Comparison of ENCODE assay signal across 1 cellular context in the genomic region with DNA sequence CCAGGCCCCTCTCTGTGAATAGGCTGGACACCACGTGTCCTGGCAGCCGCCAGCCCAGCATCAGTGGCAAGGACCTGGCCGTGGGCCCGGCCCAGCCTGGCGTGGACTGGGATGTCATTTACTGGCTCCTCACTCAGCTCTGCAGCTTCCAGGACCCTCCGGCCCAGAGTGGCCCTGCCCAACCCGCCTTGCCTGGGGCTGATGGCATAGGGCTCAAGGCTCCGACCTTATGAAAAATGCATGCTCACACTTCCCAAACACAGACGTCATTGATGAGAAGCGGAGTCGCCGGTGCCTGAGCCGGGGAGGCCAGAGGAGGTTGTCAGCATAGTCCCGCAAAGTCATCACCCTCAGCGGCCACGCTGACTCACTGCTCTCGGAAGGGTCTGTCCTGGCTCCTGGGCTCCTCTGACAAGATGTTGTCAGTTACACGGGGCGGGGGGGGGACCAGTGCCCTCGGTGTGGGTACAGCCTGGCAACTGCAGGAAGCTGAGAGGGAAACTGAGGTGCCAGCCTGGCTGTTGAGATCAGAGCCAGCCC.
TF ChIP-seq lines count a peak whose summit lies in the region.

No MANE protein-coding gene starts in this region.

TF ChIP-seq in K562, 482 proteins besides CTCF, POLR2A, EP300 and RAD21 (continued from another document):
- TF ChIP-seq, protein P1, sequence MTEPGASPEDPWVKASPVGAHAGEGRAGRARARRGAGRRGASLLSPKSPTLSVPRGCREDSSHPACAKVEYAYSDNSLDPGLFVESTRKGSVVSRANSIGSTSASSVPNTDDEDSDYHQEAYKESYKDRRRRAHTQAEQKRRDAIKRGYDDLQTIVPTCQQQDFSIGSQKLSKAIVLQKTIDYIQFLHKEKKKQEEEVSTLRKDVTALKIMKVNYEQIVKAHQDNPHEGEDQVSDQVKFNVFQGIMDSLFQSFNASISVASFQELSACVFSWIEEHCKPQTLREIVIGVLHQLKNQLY (CRISPR knock-in tag; conservative IDR thresholded peaks at IDR 0.05) = no peak
- TF ChIP-seq ZNF347 (CRISPR knock-in tag; IDR thresholded peaks at IDR 0.05; ENCODE audit: low read depth) (no peak), ZNF785 (CRISPR knock-in tag; IDR thresholded peaks at IDR 0.05) (no peak), GMEB1 (CRISPR knock-in tag; IDR thresholded peaks at IDR 0.05) (no peak), POLR3G (IDR thresholded peaks at IDR 0.05; ENCODE audit: extremely low read depth, insufficient read length, insufficient replicate concordance) (no peak), CXXC5 (CRISPR knock-in tag; IDR thresholded peaks at IDR 0.05) (peak; percentile 36; the same call in 1 of the 2 replicates), CEBPB (tag; IDR thresholded peaks at IDR 0.05) (no peak), GTF2F1 (IDR thresholded peaks at IDR 0.05; ENCODE audit: low read depth, low read length) (no peak), SNRNP70 (optimal IDR thresholded peaks at IDR 0.05; ENCODE audit: low read depth, low read length) (no peak)
- TF ChIP-seq, protein P2, sequence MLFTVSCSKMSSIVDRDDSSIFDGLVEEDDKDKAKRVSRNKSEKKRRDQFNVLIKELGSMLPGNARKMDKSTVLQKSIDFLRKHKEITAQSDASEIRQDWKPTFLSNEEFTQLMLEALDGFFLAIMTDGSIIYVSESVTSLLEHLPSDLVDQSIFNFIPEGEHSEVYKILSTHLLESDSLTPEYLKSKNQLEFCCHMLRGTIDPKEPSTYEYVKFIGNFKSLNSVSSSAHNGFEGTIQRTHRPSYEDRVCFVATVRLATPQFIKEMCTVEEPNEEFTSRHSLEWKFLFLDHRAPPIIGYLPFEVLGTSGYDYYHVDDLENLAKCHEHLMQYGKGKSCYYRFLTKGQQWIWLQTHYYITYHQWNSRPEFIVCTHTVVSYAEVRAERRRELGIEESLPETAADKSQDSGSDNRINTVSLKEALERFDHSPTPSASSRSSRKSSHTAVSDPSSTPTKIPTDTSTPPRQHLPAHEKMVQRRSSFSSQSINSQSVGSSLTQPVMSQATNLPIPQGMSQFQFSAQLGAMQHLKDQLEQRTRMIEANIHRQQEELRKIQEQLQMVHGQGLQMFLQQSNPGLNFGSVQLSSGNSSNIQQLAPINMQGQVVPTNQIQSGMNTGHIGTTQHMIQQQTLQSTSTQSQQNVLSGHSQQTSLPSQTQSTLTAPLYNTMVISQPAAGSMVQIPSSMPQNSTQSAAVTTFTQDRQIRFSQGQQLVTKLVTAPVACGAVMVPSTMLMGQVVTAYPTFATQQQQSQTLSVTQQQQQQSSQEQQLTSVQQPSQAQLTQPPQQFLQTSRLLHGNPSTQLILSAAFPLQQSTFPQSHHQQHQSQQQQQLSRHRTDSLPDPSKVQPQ (CRISPR knock-in tag; IDR thresholded peaks at IDR 0.05; ENCODE audit: borderline replicate concordance) = no peak
- TF ChIP-seq, protein P3, sequence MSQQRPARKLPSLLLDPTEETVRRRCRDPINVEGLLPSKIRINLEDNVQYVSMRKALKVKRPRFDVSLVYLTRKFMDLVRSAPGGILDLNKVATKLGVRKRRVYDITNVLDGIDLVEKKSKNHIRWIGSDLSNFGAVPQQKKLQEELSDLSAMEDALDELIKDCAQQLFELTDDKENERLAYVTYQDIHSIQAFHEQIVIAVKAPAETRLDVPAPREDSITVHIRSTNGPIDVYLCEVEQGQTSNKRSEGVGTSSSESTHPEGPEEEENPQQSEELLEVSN (IDR thresholded peaks at IDR 0.05; ENCODE audit: borderline replicate concordance in 1 of 2, extremely low read depth in 1 of 2, insufficient read depth in 1 of 2, insufficient read length in 1 of 2, low read depth in 1 of 2, low read length in 1 of 2, poor library complexity in 1 of 2, severe bottlenecking in 1 of 2) = peak in 1 of 2 experiments; percentile 17
TF ChIP-seq in K562: peak in this region for 53.
